ENCODE assay signal across 8 cellular contexts in the genomic region with DNA sequence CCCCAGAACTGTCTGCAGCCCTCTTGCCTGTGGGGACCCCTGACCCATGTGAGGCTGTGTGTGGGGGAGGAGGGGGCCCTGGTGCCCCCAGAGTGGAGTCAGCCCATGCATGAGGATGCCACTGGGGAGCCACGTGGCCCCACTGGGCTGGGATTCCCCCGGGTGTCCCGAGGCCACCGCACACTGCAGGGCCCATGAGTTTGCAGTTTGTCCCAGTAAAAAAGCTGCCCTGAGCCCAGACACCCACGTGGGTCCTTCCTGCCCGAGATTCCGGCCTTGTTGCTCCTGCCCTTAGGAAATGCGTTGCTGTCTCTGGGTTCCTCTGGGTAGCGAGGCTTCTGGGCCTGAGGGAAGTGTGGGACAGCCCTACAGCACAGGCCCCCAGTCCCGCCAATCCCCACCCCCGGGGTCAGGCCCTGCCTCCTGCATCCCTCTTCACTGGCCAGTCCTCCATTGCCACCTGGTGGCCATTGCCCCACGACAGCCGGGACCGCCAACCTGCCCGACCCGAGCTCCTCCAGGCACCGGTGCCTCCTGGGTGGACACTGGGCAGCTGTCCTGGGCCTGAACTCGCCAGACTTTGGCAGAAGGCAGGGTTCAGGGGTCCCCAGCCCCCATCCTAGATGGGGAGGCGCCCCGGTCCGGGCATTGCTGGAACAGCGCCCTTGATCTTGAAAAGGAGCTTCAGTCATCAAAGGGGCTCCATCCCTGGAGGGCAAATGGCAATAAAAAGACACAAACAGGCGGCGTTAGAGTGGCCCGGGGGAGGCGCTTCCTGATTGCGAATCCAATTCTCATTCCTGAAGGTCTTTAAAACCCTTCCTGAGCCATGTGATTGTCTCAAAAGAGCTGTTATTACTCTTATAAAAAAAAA. TPM values are rescaled to one million over a fixed set of nuclear protein-coding genes. Genes with fewer than 3 reads are reported as not detected.
A peak's percentile ranks its signal among the peaks of the same experiment; 100 is the strongest.
DNase-seq lines count a peak whose midpoint lies in the region; ATAC-seq, FAIRE-seq and TF ChIP-seq lines count a peak whose summit lies in the region.

No MANE protein-coding gene starts in this region.

- no peak overlapping the region for H3K4me3 ChIP-seq in GM06990 (replicated peaks; ENCODE audit: low read depth, low read length)
- H3K4me3 ChIP-seq in cardiac fibroblast (replicated peaks in 1 of 2; ENCODE audit: low read depth in 2 of 2, low read length in 2 of 2) = no peak overlapping the region
- H3K4me3 ChIP-seq in keratinocyte (ENCODE audit: control insufficient read depth in 2 of 3, extremely low read depth in 1 of 3, insufficient read depth in 2 of 3, low read depth in 1 of 3, low read length in 3 of 3) = no peak overlapping the region

- H3K36me3 ChIP-seq in GM06990 (ENCODE audit: control insufficient read depth, insufficient read depth, low read length) (no peaks in the 10 kb centered on the region), keratinocyte (ENCODE audit: control insufficient read depth in 2 of 2, extremely low read depth in 1 of 2, insufficient read depth in 2 of 2, low read length in 2 of 2) (no peaks in the 10 kb centered on the region)

- H3K9ac ChIP-seq in keratinocyte (ENCODE audit: control insufficient read depth, extremely low read depth, insufficient read depth, low read length) = no peak overlapping the region

- no peak overlapping the region for H3K4me2 ChIP-seq in keratinocyte (ENCODE audit: control insufficient read depth, extremely low read depth, insufficient read depth, low read depth, low read length)

- no peak for ATAC-seq in HG02678 (IDR thresholded peaks at IDR 0.05; ENCODE audit: unreplicated experiment)
- no peak for ATAC-seq in HG02884 (IDR thresholded peaks at IDR 0.05; ENCODE audit: unreplicated experiment)

- dilution Hi-C loops in keratinocyte (cut with MboI; ENCODE audit: extremely low pct_ligation_motif_present, low sequenced_read_pairs) = no loop called here

- peak; percentile 41 for DNase-seq in GM06990 (ENCODE audit: extremely low read depth, insufficient read length)
- peak; percentile 89 for DNase-seq in NCI-H1694 (lab: John Stamatoyannopoulos, UW)
- peak; percentile 15 to 46 (median 30) for DNase-seq in activated CD4-positive, CD25-positive, alpha-beta regulatory T cell (lab: John Stamatoyannopoulos, UW)
- DNase-seq in cardiac fibroblast (ENCODE audit: low read depth in 2 of 2) = peak; percentile 62
- DNase-seq in keratinocyte (ENCODE audit: low read depth, low spot score) = no peak
- DNase-seq in stimulated activated CD4-positive, alpha-beta T cell treated with anti-CD3 and anti-CD28 coated beads, Interleukin-2, amount 100 ng/mL, for 24 hours = peak; percentile 73 to 77

- no peak overlapping the region for H2AFZ ChIP-seq in keratinocyte (ENCODE audit: control insufficient read depth, low read length)

- H3K4me1 ChIP-seq in keratinocyte (ENCODE audit: control insufficient read depth, extremely low read depth, insufficient read depth, low read length) = no peaks in the 10 kb centered on the region

- H3K27ac ChIP-seq in keratinocyte (ENCODE audit: control insufficient read depth, insufficient read depth, low read length) = no peak overlapping the region

- no peaks in the 10 kb centered on the region for H3K9me3 ChIP-seq in keratinocyte (ENCODE audit: control insufficient read depth, low read depth, low read length)

- no peak for FAIRE-seq in keratinocyte (lab: Jason Lieb, UNC)

- H4K20me1 ChIP-seq in keratinocyte (ENCODE audit: control insufficient read depth, extremely low read depth, insufficient read depth, low read length) = no peaks in the 10 kb centered on the region

- H3K27me3 ChIP-seq in GM06990 (replicated peaks; ENCODE audit: control insufficient read depth, insufficient read depth, low read length) (peaks cover 5% of the 10 kb centered on the region; the same call in 1 of the 2 replicates), keratinocyte (ENCODE audit: control insufficient read depth, extremely low read depth, insufficient read depth, low read length) (peaks cover 59% of the 10 kb centered on the region)

- no peaks in the 10 kb centered on the region for H3K79me2 ChIP-seq in keratinocyte (ENCODE audit: control insufficient read depth, insufficient read depth, low read length)

- peak; percentile 66 for TF ChIP-seq CTCF in GM06990 (IDR thresholded peaks at IDR 0.05; ENCODE audit: insufficient read depth, low read length, poor library complexity, severe bottlenecking)
- peak; percentile 81 for TF ChIP-seq CTCF in cardiac fibroblast (IDR thresholded peaks at IDR 0.05; ENCODE audit: low read depth, low read length)
- TF ChIP-seq CTCF in keratinocyte (optimal IDR thresholded peaks at IDR 0.05 in 1 of 3, IDR thresholded peaks at IDR 0.05 in 1 of 3, conservative IDR thresholded peaks at IDR 0.05 in 1 of 3; ENCODE audit: extremely low read depth in 1 of 3, insufficient read depth in 2 of 3, low read length in 3 of 3) = peak; percentile 54 to 94 (median 91)

- no peaks in the 10 kb centered on the region for H3K9me1 ChIP-seq in keratinocyte (ENCODE audit: control insufficient read depth, extremely low read depth, insufficient read depth, low read length)

RNA-seq across cellular contexts. Expression of gene C14orf180, which starts 15.6 kb away (rescaled TPM):
- not detected in 3 replicates for polyA plus RNA-seq in keratinocyte
- not detected for polyA plus RNA-seq in keratinocyte (2011; ENCODE audit: low read depth)
- not detected in 2 replicates for polyA plus RNA-seq in keratinocyte (2011; cell fraction: cytosol; rRNA removed)
- polyA plus RNA-seq in keratinocyte (2011; cell fraction: nucleus; rRNA removed) = not detected in 2 replicates
- not detected in 2 replicates for polyA plus RNA-seq in keratinocyte (2012; ENCODE audit: low replicate concordance)
- not detected in 3 replicates for polyA minus RNA-seq in keratinocyte
- not detected for polyA minus RNA-seq in keratinocyte (2011; cell fraction: cytosol; rRNA and poly(A)+ RNA removed)
- polyA minus RNA-seq in keratinocyte (2011; cell fraction: nucleus; rRNA and poly(A)+ RNA removed) = not detected in 2 replicates

RNA-seq across cellular contexts. Expression of gene TMEM179, which starts 40.6 kb away (rescaled TPM):
- not detected in 3 replicates for polyA plus RNA-seq in keratinocyte
- polyA plus RNA-seq in keratinocyte (2011; ENCODE audit: low read depth) = not detected
- polyA plus RNA-seq in keratinocyte (2011; cell fraction: cytosol; rRNA removed) = not detected in 2 replicates
- polyA plus RNA-seq in keratinocyte (2011; cell fraction: nucleus; rRNA removed) = not detected in 2 replicates
- not detected in 2 replicates for polyA plus RNA-seq in keratinocyte (2012; ENCODE audit: low replicate concordance)
- polyA minus RNA-seq in keratinocyte = not detected in 3 replicates
- polyA minus RNA-seq in keratinocyte (2011; cell fraction: cytosol; rRNA and poly(A)+ RNA removed) = not detected
- not detected in 2 replicates for polyA minus RNA-seq in keratinocyte (2011; cell fraction: nucleus; rRNA and poly(A)+ RNA removed)
